ENCODE assay signal across 22 cellular contexts in the genomic region with DNA sequence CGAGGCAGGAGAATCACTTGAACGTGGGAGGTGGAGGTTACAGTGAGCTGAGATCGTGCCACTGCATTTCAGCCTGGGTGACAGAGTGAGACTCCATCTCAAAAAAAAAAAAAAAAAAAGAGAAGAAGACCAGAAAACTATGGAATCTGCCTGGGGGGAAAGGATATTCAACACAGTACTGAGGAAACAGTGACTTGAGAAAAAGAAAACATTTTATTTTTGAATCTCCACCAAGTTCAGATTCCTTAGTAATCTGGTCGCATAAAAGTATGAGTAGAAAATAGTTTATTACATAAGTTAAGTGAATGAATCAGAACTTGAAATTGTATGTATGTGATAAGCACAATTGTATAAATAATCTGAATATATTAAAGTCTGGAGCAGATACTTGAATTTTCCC.
"Had no signal": no experiment of that assay in that cellular context is flagged by ENCODE, and none has a peak within 500 bp of the region (broad histone marks: within the 10 kb centered on the region; RNA-seq: fewer than 3 reads in every experiment).

No MANE protein-coding gene starts in this region.

- H3K4me3 ChIP-seq: ovary, psoas muscle, right lobe of liver, sigmoid colon, stomach, thoracic aorta, thyroid gland, tibial nerve, upper lobe of left lung, vagina had no signal

- DNase-seq: nephron progenitor cell; nucleus accumbens; ovary; posterior cingulate gyrus; psoas muscle; right cardiac atrium; right lobe of liver; sigmoid colon; small intestine; stimulated activated CD4-positive, alpha-beta T cell treated with anti-CD3 and anti-CD28 coated beads, Interleukin-15, amount 100 ng/mL, for 24 hours; stimulated activated CD4-positive, alpha-beta T cell treated with anti-CD3 and anti-CD28 coated beads, Interleukin-2, amount 100 ng/mL, for 24 hours; stimulated activated CD4-positive, alpha-beta T cell treated with anti-CD3 and anti-CD28 coated beads, Interleukin-2, amount 100 ng/mL, for 48 hours; stimulated activated CD4-positive, alpha-beta T cell treated with anti-CD3 and anti-CD28 coated beads, Interleukin-4, amount 100 ng/mL, for 24 hours; stimulated activated naive B cell treated with anti-CD40 and anti-IgM and Interleukin-4, amounts not matched to agents 10 μg/mL and 1 μg/mL and 100 μg/mL, for 72 hours; stimulated activated naive CD4-positive, alpha-beta T cell treated with Interleukin-2 at 50 U/mL for 16 hours; stomach; thyroid gland; trophoblast cell; upper lobe of left lung had no signal
